ENCODE assay signal across 1 cellular context in genomic region chr12:51424094-51424661, GRCh38.
TF ChIP-seq lines count a peak whose summit lies in the region.

No MANE protein-coding gene starts in this region.

TF ChIP-seq in HepG2, 621 proteins besides CTCF, POLR2A, EP300 and RAD21:
- no peak for TF ChIP-seq REST (IDR thresholded peaks at IDR 0.05; ENCODE audit: borderline replicate concordance in 1 of 2, low read depth in 1 of 2, low read length in 2 of 2)
- no peak for TF ChIP-seq FOXO1 (CRISPR knock-in tag; IDR thresholded peaks at IDR 0.05)
- no peak for TF ChIP-seq ZNF816 (CRISPR knock-in tag; IDR thresholded peaks at IDR 0.05; ENCODE audit: borderline replicate concordance)
- no peak for TF ChIP-seq KLF12 (CRISPR knock-in tag; IDR thresholded peaks at IDR 0.05; ENCODE audit: borderline replicate concordance)
- TF ChIP-seq ZNF7 (CRISPR knock-in tag; IDR thresholded peaks at IDR 0.05) = no peak
- TF ChIP-seq HOXD1 (CRISPR knock-in tag; IDR thresholded peaks at IDR 0.05) = no peak
- TF ChIP-seq NPAS2 (CRISPR knock-in tag; IDR thresholded peaks at IDR 0.05; ENCODE audit: borderline replicate concordance) = no peak
- no peak for TF ChIP-seq ZNF780A (CRISPR knock-in tag; IDR thresholded peaks at IDR 0.05)
- TF ChIP-seq ZNF275 (CRISPR knock-in tag; IDR thresholded peaks at IDR 0.05; ENCODE audit: borderline replicate concordance) = no peak
